33 cellular contexts compared by ENCODE assay signal in the genomic region with DNA sequence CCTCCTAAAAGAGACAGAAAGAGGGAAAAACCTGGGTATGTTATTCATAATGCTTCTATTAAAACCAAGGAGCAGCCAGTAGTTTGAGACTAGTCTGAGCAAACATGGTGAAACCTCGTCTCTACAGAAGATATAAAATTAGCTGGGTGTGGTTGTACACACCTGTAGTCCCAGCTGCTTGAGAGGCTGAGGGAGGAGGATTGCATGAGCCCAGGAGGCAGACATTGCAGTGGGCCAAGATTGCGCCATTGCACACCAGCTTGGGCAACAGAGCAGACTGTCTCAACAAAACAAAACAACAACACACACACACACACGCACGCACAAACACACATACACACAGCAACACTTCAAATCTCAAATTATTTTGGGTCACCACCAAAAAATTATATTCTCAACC. TPM values are rescaled to one million over a fixed set of nuclear protein-coding genes. Genes with fewer than 3 reads are reported as not detected.
DNase-seq lines count a peak whose midpoint lies in the region; ATAC-seq and TF ChIP-seq lines count a peak whose summit lies in the region.
"Had no signal": no experiment of that assay in that cellular context is flagged by ENCODE, and none has a peak within 500 bp of the region (broad histone marks: within the 10 kb centered on the region; RNA-seq: fewer than 3 reads in every experiment).

No MANE protein-coding gene starts in this region.

- BruUV-seq in MCF 10A (replicated peaks; lab: Mats Ljungman, UMichigan) (no TSS peak), mammary epithelial cell (replicated peaks; lab: Mats Ljungman, UMichigan) (no TSS peak)

- no peak for TF ChIP-seq POLR2A in NB4 (IDR thresholded peaks at IDR 0.05; ENCODE audit: extremely low read depth, insufficient read length)

- in situ Hi-C loops in mammary epithelial cell (cut with MboI; ENCODE audit: low sequenced_read_pairs in 2 of 2) = no loop called here

- H3K79me2 ChIP-seq in mammary epithelial cell (ENCODE audit: insufficient read depth, low read length) = peaks cover 49% of the 10 kb centered on the region

- dilution Hi-C loops in mammary epithelial cell (cut with HindIII; ENCODE audit: low sequenced_read_pairs) = loop anchor here (5.0 kb wide), 1 partner anchor 62 kb away; no protein-coding TSS in a partner anchor

- H3K27ac Mint-ChIP-seq in MCF 10A (ENCODE audit: low read depth, unreplicated experiment) = no peak overlapping the region
- H3K27ac Mint-ChIP-seq: activated naive CD4-positive, alpha-beta T cell treated with anti-CD3 and anti-CD28 coated beads, Interleukin-2, amount 50 U/mL, for 24 hours; activated T-helper 2 cell treated with anti-CD3 and anti-CD28 coated beads, Interferon-gamma antibody, Interleukin-2, Interleukin-4, amounts not matched to agents 10 μg/mL and 5 μg/mL and 100 μg/mL, durations not matched to agents 14 hours and 24 hours and 36 hours; CD4-positive, alpha-beta T cell had no signal

- TF ChIP-seq CTCF in MCF 10A (IDR thresholded peaks at IDR 0.05; ENCODE audit: unreplicated experiment) (no peak), mammary epithelial cell (conservative IDR thresholded peaks at IDR 0.05 in 1 of 2, IDR thresholded peaks at IDR 0.05 in 1 of 2; ENCODE audit: extremely low read depth in 1 of 2, insufficient read depth in 1 of 2, low read depth in 1 of 2, low read length in 2 of 2) (no peak), NB4 (IDR thresholded peaks at IDR 0.05; ENCODE audit: low read depth, low read length) (no peak), epithelial cell of esophagus (IDR thresholded peaks at IDR 0.05; ENCODE audit: insufficient read depth, low read depth, low read length, missing control alignments) (no peak), heart right ventricle (IDR thresholded peaks at IDR 0.05) (no peak), psoas muscle (IDR thresholded peaks at IDR 0.05) (no peak)

- H3K9me3 ChIP-seq in mammary epithelial cell (replicated peaks; ENCODE audit: insufficient read depth, low read length) (no peaks in the 10 kb centered on the region), heart right ventricle (peaks cover 0 to 2% (median 0%) of the 10 kb centered on the region in 11 donors), psoas muscle (no peaks in the 10 kb centered on the region)
- H3K9me3 ChIP-seq: gastroesophageal sphincter had no signal

- H3K4me1 Mint-ChIP-seq in MCF 10A (ENCODE audit: insufficient read depth, unreplicated experiment) = peaks cover 19% of the 10 kb centered on the region

- POLR2A ChIA-PET in MCF 10A (lab: Yijun Ruan, JAX) = no interaction called here

- peaks cover 9% of the 10 kb centered on the region for H3K4me1 ChIP-seq in mammary epithelial cell (ENCODE audit: insufficient read depth, low read length)
- peaks cover 0 to 36% (median 19%) of the 10 kb centered on the region in 9 donors for H3K4me1 ChIP-seq in heart right ventricle
- peaks cover 20% of the 10 kb centered on the region for H3K4me1 ChIP-seq in psoas muscle

- intact Hi-C loops in MCF 10A (cut with micrococcal nuclease) (no loop called here), mammary epithelial cell (cut with micrococcal nuclease) (no loop called here), heart right ventricle (cut with DNase I) (no loop called here), Right ventricle myocardium superior (cut with DNase I) (no loop called here), psoas muscle (cut with DNase I) (no loop called here)

- H3K36me3 ChIP-seq in mammary epithelial cell (ENCODE audit: insufficient read depth, low read length) (no peaks in the 10 kb centered on the region), heart right ventricle (no peaks in the 10 kb centered on the region), psoas muscle (ENCODE audit: insufficient read depth in 1 of 2, low read depth in 1 of 2) (no peaks in the 10 kb centered on the region)
- H3K36me3 ChIP-seq: brain microvascular endothelial cell, gastroesophageal sphincter had no signal

- H3K27me3 Mint-ChIP-seq in MCF 10A (ENCODE audit: insufficient read depth, unreplicated experiment) = no peaks in the 10 kb centered on the region
- H3K27me3 Mint-ChIP-seq: activated naive CD4-positive, alpha-beta T cell treated with anti-CD3 and anti-CD28 coated beads, Interleukin-2, amount 50 U/mL, for 24 hours; CD4-positive, alpha-beta T cell had no signal

- H2AFZ ChIP-seq in mammary epithelial cell (ENCODE audit: low read depth, low read length) = no peak overlapping the region
- H2AFZ ChIP-seq: parathyroid adenoma had no signal

- H3K4me3 ChIP-seq in mammary epithelial cell (replicated peaks in 1 of 3; ENCODE audit: insufficient read depth in 1 of 3, low read depth in 2 of 3, low read length in 3 of 3) (no peak overlapping the region), NB4 (ENCODE audit: low read depth, low read length) (no peak overlapping the region), epithelial cell of esophagus (ENCODE audit: low read length) (no peak overlapping the region), heart right ventricle (no peak overlapping the region), psoas muscle (no peak overlapping the region)
- H3K4me3 ChIP-seq: dorsolateral prefrontal cortex, gastroesophageal sphincter had no signal

- no peaks in the 10 kb centered on the region for H3K9me3 Mint-ChIP-seq in MCF 10A (ENCODE audit: unreplicated experiment)
- H3K9me3 Mint-ChIP-seq: activated naive CD4-positive, alpha-beta T cell treated with anti-CD3 and anti-CD28 coated beads, Interleukin-2, amount 50 U/mL, for 24 hours; activated T-helper 2 cell treated with anti-CD3 and anti-CD28 coated beads, Interferon-gamma antibody, Interleukin-2, Interleukin-4, amounts not matched to agents 10 μg/mL and 5 μg/mL and 100 μg/mL, durations not matched to agents 14 hours and 24 hours and 36 hours; CD4-positive, alpha-beta T cell had no signal

- H3K27me3 ChIP-seq in mammary epithelial cell (ENCODE audit: insufficient read depth, low read length) (no peaks in the 10 kb centered on the region), heart right ventricle (no peaks in the 10 kb centered on the region), psoas muscle (ENCODE audit: insufficient read depth in 3 of 3, low read length in 2 of 3) (no peaks in the 10 kb centered on the region)
- H3K27me3 ChIP-seq: brain microvascular endothelial cell, dorsolateral prefrontal cortex, gastroesophageal sphincter had no signal

- no peak overlapping the region for H3K9ac ChIP-seq in mammary epithelial cell (ENCODE audit: insufficient read depth, low read length)
- H3K9ac ChIP-seq: parathyroid adenoma had no signal

- H3K27ac ChIP-seq in mammary epithelial cell (ENCODE audit: insufficient read depth, low read depth, low read length) = no peak overlapping the region
- no peak overlapping the region for H3K27ac ChIP-seq in heart right ventricle
- no peak overlapping the region for H3K27ac ChIP-seq in psoas muscle
- H3K27ac ChIP-seq: brain microvascular endothelial cell, dorsolateral prefrontal cortex, gastroesophageal sphincter, parathyroid adenoma, VCaP had no signal

- 93% methylated on average over 4 of the region's 4 CpGs for WGBS in mammary epithelial cell (ENCODE audit: low coverage, missing lambda C conversion rate)
- 95 to 96% methylated on average over 4 of the region's 4 CpGs for WGBS in heart right ventricle, 2 donors
- 88 to 91% (median 88%) methylated on average over 4 of the region's 4 CpGs for WGBS in psoas muscle, 3 donors

- peak; percentile 29 for DNase-seq in MCF 10A (ENCODE audit: unreplicated experiment)
- no peak for DNase-seq in mammary epithelial cell
- peak; percentile 57 for DNase-seq in NB4 (ENCODE audit: low read depth)
- DNase-seq in epithelial cell of esophagus (ENCODE audit: low read depth) = peak; percentile 33
- no peak for DNase-seq in heart right ventricle
- no peak for DNase-seq in Right ventricle myocardium superior
- no peak for DNase-seq in psoas muscle
- DNase-seq: activated CD4-positive, alpha-beta T cell treated with anti-CD3 and anti-CD28 coated beads for 48 hours; activated CD8-positive, alpha-beta memory T cell treated with anti-CD3 and anti-CD28 coated beads for 24 hours; activated T-cell treated with anti-CD3 and anti-CD28 coated beads for 4 hours; amygdala; brain microvascular endothelial cell; CD4-positive, alpha-beta T cell; DND-41; dorsolateral prefrontal cortex; GF-D8; H7; hippocampal formation; left cardiac atrium; NCI-H1436 treated with DMSO at 0.1 percent for 48 hours; NCI-H2107; NCI-H774; SIG-M5; small intestine; stimulated activated naive CD4-positive, alpha-beta T cell treated with Interleukin-2 at 50 U/mL for 16 hours; SW 1271; T-helper 9 cell had no signal

- no peak overlapping the region for H3K4me2 ChIP-seq in mammary epithelial cell (ENCODE audit: insufficient read depth, low read depth, low read length)

- CTCF ChIA-PET in MCF 10A (lab: Yijun Ruan, JAX) (interaction anchor here (0.7 to 1.0 kb wide), 2 partner anchors 9 to 187 kb away, joined by 3 read pairs; no protein-coding TSS in a partner anchor), mammary epithelial cell (lab: Charles Lee; ENCODE audit: low non-redundant PET) (no interaction called here)

- H4K20me1 ChIP-seq in mammary epithelial cell (ENCODE audit: insufficient read depth, low read length) = no peaks in the 10 kb centered on the region

- no peaks in the 10 kb centered on the region for H3K36me3 Mint-ChIP-seq in MCF 10A (ENCODE audit: insufficient read depth, unreplicated experiment)

- no peak overlapping the region for H3K4me3 Mint-ChIP-seq in MCF 10A (ENCODE audit: unreplicated experiment)
- H3K4me3 Mint-ChIP-seq: activated naive CD4-positive, alpha-beta T cell treated with anti-CD3 and anti-CD28 coated beads, Interleukin-2, amount 50 U/mL, for 24 hours; CD4-positive, alpha-beta T cell had no signal

- ATAC-seq in heart right ventricle = no peak
- no peak for ATAC-seq in Right ventricle myocardium superior (ENCODE audit: poor library complexity)
- no peak for ATAC-seq in GM21528 (IDR thresholded peaks at IDR 0.05; ENCODE audit: low FRiP score, unreplicated experiment)
- no peak for ATAC-seq in psoas muscle
- ATAC-seq: gastroesophageal sphincter, left cardiac atrium had no signal

RNA-seq across cellular contexts. Expression of gene HECTD4, which starts 27.8 kb away (rescaled TPM):
- 35.2 and 46.7 TPM in 2 replicates for total RNA-seq in MCF 10A (2022)
- total RNA-seq in mammary epithelial cell = 10 to 100 TPM; 30.7 to 36.1 TPM
- 5.1 TPM for polyA plus RNA-seq in mammary epithelial cell
- 18.2 TPM for polyA minus RNA-seq in mammary epithelial cell
- total RNA-seq in heart right ventricle = 10 to 100 TPM; 20.1 to 28.7 (median 23.9) TPM
- 10 to 100 TPM in 1 of 2 donors, 1 to 10 TPM in 1; 3.0 to 33.7 TPM for polyA plus RNA-seq in heart right ventricle
- total RNA-seq in Right ventricle myocardium superior = 20.0 TPM
- total RNA-seq in psoas muscle = 10 to 100 TPM; 14.6 to 22.8 (median 18.4) TPM
- polyA plus RNA-seq in psoas muscle = 10 to 100 TPM in 1 of 3 donors, 1 to 10 TPM in 2; 2.1 to 12.0 (median 5.0) TPM

RNA-seq across cellular contexts. Expression of gene RPL6, which starts 55.0 kb away (rescaled TPM):
- 2,095 and 2,221 TPM in 2 replicates for total RNA-seq in MCF 10A (2022)
- total RNA-seq in mammary epithelial cell = 1,000 to 10,000 TPM in 1 of 2 donors, 100 to 1,000 TPM in 1; 838 to 1,399 TPM
- 1,877 TPM for polyA plus RNA-seq in mammary epithelial cell
- 600 TPM for polyA minus RNA-seq in mammary epithelial cell
- 100 to 1,000 TPM; 564 to 722 (median 607) TPM for total RNA-seq in heart right ventricle
- polyA plus RNA-seq in heart right ventricle = 1,000 to 10,000 TPM in 1 of 2 donors, 100 to 1,000 TPM in 1; 994 to 1,749 TPM
- total RNA-seq in Right ventricle myocardium superior = 532 TPM
- total RNA-seq in psoas muscle = 100 to 1,000 TPM; 743 to 889 (median 828) TPM
- polyA plus RNA-seq in psoas muscle = 1,000 to 10,000 TPM; 1,575 to 1,983 (median 1,717) TPM

Comparison
In these comparisons a context has a peak if more than half of its experiments do, and no peak if none do; other contexts are left out.
1. DNase-seq: peak in MCF 10A (single experiment), NB4 (single experiment) and epithelial cell of esophagus (single experiment); none in mammary epithelial cell (single experiment), heart right ventricle (0 of 2), Right ventricle myocardium superior (single experiment) and psoas muscle (0 of 2).